ENCODE assay signal across 18 cellular contexts in the genomic region with DNA sequence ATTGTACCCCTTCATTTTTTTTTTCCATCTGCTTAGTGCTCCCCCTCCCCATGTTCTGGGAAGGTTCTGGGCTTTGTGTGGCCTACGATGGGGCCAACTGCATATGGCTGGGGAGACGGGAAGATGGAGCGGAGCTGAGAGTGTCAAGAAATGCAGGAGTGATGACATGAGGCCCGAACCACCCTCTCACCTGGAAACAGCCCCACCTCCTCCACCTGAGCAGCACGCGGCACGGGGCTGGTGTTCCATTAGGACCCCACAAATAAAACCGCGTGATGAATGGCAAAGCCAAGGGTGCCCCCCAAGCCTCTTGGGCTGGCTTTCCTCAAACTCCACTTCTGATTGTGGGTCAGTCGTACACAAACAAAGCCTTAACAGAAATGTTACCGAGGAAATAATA. TPM values are rescaled to one million over a fixed set of nuclear protein-coding genes. Genes with fewer than 3 reads are reported as not detected.
DNase-seq lines count a peak whose midpoint lies in the region; ATAC-seq and TF ChIP-seq lines count a peak whose summit lies in the region.
"Had no signal": no experiment of that assay in that cellular context is flagged by ENCODE, and none has a peak within 500 bp of the region (broad histone marks: within the 10 kb centered on the region; RNA-seq: fewer than 3 reads in every experiment).

No MANE protein-coding gene starts in this region.

- H3K36me3 ChIP-seq in upper lobe of right lung: no peaks in the 10 kb centered on the region

- CTCF ChIA-PET in WTC11 (lab: Charles Lee): no interaction called here

- H3K36me3 Mint-ChIP-seq in WTC11 (peaks cover 9% of the 10 kb centered on the region), brain (peaks cover 8% of the 10 kb centered on the region), mesothelial cell of epicardium (peaks cover 19% of the 10 kb centered on the region)
- H3K36me3 Mint-ChIP-seq: CD4-positive, CD25-positive, alpha-beta regulatory T cell; CD8-positive, alpha-beta memory T cell had no signal

- ATAC-seq in WTC11 (no peak), upper lobe of right lung (no peak), HG03457 (IDR thresholded peaks at IDR 0.05; ENCODE audit: unreplicated experiment) (no peak)
- ATAC-seq: GM12878 had no signal

- no peaks in the 10 kb centered on the region for H3K9me3 Mint-ChIP-seq in WTC11
- H3K9me3 Mint-ChIP-seq in brain: no peaks in the 10 kb centered on the region
- H3K9me3 Mint-ChIP-seq in mesothelial cell of epicardium: no peaks in the 10 kb centered on the region
- H3K9me3 Mint-ChIP-seq: CD4-positive, CD25-positive, alpha-beta regulatory T cell; CD8-positive, alpha-beta memory T cell; H9; HFFc6 had no signal

- no peak overlapping the region for H3K4me3 ChIP-seq in upper lobe of right lung
- H3K4me3 ChIP-seq: GM12878, GM23248 had no signal

- intact Hi-C loops in upper lobe of right lung (cut with DNase I): no loop called here

- no peak overlapping the region for H3K27ac ChIP-seq in upper lobe of right lung
- H3K27ac ChIP-seq: GM23248 had no signal

- H3K4me3 Mint-ChIP-seq in WTC11 (no peak overlapping the region), brain (no peak overlapping the region), mesothelial cell of epicardium (no peak overlapping the region)
- H3K4me3 Mint-ChIP-seq: CD4-positive, CD25-positive, alpha-beta regulatory T cell; CD8-positive, alpha-beta memory T cell; H9; HFFc6 had no signal

- H3K9me3 ChIP-seq in upper lobe of right lung: no peaks in the 10 kb centered on the region

- no peak for TF ChIP-seq CTCF in WTC11 (IDR thresholded peaks at IDR 0.05)
- TF ChIP-seq CTCF in brain (conservative IDR thresholded peaks at IDR 0.05): no peak
- TF ChIP-seq CTCF in mesothelial cell of epicardium (IDR thresholded peaks at IDR 0.05; ENCODE audit: unreplicated experiment): no peak
- no peak for TF ChIP-seq CTCF in upper lobe of right lung (IDR thresholded peaks at IDR 0.05)

- H3K27ac Mint-ChIP-seq in WTC11: peak overlapping the region; percentile 80; the same call in 1 of the 2 replicates
- peak overlapping the region in 3 of 5 experiments; percentile 26 to 97 (median 69) for H3K27ac Mint-ChIP-seq in brain
- H3K27ac Mint-ChIP-seq in mesothelial cell of epicardium: peak overlapping the region; percentile 53
- H3K27ac Mint-ChIP-seq: CD4-positive, CD25-positive, alpha-beta regulatory T cell; HFFc6 had no signal

- H3K27me3 Mint-ChIP-seq in WTC11 (ENCODE audit: low read depth): no peaks in the 10 kb centered on the region
- H3K27me3 Mint-ChIP-seq in brain: peaks cover 4% of the 10 kb centered on the region
- H3K27me3 Mint-ChIP-seq in mesothelial cell of epicardium (ENCODE audit: low read depth): no peaks in the 10 kb centered on the region
- H3K27me3 Mint-ChIP-seq: CD4-positive, CD25-positive, alpha-beta regulatory T cell had no signal

- DNase-seq in WTC11 (ENCODE audit: low spot score): no peak
- no peak for DNase-seq in mesothelial cell of epicardium (ENCODE audit: low spot score in 2 of 2, unreplicated experiment in 2 of 2)
- DNase-seq in upper lobe of right lung: peak; percentile 25
- DNase-seq in T-helper 2 cell: no peak
- no peak for DNase-seq in HT-29 (ENCODE audit: low spot score)
- DNase-seq: C1 segment of cervical spinal cord; CD4-positive, CD25-positive, alpha-beta regulatory T cell; CD8-positive, alpha-beta memory T cell; DMS 273 treated with DMSO at 0.1 percent for 48 hours; DMS79; EL; GDM1; GM23248; H9; HFFc6 had no signal

- H3K27me3 ChIP-seq in upper lobe of right lung: no peaks in the 10 kb centered on the region

- peaks cover 6% of the 10 kb centered on the region for H3K4me1 ChIP-seq in upper lobe of right lung

- POLR2A ChIA-PET in WTC11 (lab: Charles Lee): no interaction called here

- H3K4me1 Mint-ChIP-seq in WTC11 (peaks cover 34% of the 10 kb centered on the region), brain (peaks cover 56% of the 10 kb centered on the region), mesothelial cell of epicardium (peaks cover 11% of the 10 kb centered on the region)
- H3K4me1 Mint-ChIP-seq: CD4-positive, CD25-positive, alpha-beta regulatory T cell had no signal

TF ChIP-seq in WTC11, 78 proteins besides CTCF, POLR2A, EP300 and RAD21 (continues in another document):
- TF ChIP-seq, protein P1, sequence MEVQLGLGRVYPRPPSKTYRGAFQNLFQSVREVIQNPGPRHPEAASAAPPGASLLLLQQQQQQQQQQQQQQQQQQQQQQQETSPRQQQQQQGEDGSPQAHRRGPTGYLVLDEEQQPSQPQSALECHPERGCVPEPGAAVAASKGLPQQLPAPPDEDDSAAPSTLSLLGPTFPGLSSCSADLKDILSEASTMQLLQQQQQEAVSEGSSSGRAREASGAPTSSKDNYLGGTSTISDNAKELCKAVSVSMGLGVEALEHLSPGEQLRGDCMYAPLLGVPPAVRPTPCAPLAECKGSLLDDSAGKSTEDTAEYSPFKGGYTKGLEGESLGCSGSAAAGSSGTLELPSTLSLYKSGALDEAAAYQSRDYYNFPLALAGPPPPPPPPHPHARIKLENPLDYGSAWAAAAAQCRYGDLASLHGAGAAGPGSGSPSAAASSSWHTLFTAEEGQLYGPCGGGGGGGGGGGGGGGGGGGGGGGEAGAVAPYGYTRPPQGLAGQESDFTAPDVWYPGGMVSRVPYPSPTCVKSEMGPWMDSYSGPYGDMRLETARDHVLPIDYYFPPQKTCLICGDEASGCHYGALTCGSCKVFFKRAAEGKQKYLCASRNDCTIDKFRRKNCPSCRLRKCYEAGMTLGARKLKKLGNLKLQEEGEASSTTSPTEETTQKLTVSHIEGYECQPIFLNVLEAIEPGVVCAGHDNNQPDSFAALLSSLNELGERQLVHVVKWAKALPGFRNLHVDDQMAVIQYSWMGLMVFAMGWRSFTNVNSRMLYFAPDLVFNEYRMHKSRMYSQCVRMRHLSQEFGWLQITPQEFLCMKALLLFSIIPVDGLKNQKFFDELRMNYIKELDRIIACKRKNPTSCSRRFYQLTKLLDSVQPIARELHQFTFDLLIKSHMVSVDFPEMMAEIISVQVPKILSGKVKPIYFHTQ (CRISPR knock-in tag; IDR thresholded peaks at IDR 0.05): no peak
- TF ChIP-seq, protein P2, sequence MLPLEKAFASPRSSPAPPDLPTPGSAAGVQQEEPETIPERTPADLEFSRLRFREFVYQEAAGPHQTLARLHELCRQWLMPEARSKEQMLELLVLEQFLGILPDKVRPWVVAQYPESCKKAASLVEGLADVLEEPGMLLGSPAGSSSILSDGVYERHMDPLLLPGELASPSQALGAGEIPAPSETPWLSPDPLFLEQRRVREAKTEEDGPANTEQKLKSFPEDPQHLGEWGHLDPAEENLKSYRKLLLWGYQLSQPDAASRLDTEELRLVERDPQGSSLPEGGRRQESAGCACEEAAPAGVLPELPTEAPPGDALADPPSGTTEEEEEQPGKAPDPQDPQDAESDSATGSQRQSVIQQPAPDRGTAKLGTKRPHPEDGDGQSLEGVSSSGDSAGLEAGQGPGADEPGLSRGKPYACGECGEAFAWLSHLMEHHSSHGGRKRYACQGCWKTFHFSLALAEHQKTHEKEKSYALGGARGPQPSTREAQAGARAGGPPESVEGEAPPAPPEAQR (CRISPR knock-in tag; IDR thresholded peaks at IDR 0.05): no peak
- TF ChIP-seq IRF2 (CRISPR knock-in tag; IDR thresholded peaks at IDR 0.05; ENCODE audit: borderline replicate concordance, low read depth): no peak
- no peak for TF ChIP-seq TCF7 (CRISPR knock-in tag; IDR thresholded peaks at IDR 0.05; ENCODE audit: low read depth)
- TF ChIP-seq NR1H2 (CRISPR knock-in tag; IDR thresholded peaks at IDR 0.05): no peak
- TF ChIP-seq, protein P3, sequence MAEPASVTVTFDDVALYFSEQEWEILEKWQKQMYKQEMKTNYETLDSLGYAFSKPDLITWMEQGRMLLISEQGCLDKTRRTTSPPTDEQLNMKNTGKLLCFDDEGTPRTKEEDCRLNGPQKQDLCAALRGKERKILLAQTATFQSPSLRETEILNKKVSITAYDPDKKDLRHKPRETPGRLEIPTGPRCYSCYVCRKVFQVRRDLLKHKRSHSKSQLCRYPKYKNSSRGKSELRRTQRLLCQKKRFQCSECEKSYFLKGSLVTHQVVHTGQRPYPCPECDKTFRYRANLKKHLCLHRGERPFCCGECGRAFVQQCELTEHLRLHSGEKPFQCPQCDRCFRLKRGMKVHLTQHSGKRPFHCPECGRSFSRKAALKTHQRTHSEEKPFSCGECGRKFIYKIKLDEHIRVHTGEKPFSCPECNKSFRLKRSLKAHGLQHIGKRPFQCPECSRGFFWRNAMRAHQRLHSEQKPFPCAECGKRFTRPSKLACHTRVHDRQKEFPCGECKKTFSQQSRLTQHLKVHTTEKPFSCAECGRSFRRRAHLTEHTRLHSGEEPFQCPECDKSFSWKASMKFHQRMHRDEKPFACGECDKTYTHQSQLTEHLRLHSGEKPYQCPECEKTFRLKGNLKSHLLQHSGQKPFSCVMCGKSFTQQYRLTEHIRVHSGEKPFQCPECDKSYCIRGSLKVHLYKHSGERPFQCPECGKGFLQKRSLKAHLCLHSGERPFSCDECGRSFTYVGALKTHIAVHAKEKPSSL (CRISPR knock-in tag; conservative IDR thresholded peaks at IDR 0.05): no peak
- no peak for TF ChIP-seq ZNF396 (CRISPR knock-in tag; IDR thresholded peaks at IDR 0.05; ENCODE audit: borderline replicate concordance)
- TF ChIP-seq ZNF138 (CRISPR knock-in tag; conservative IDR thresholded peaks at IDR 0.05): no peak

RNA-seq across cellular contexts. Expression of a gene that starts 42.0 kb away (rescaled TPM):
- total RNA-seq in WTC11 (2021) (21.4 to 22.3 TPM (median 21.6 TPM) in 3 replicates), mesothelial cell of epicardium (82.5 to 87.1 TPM (median 82.9 TPM) in 3 replicates), upper lobe of right lung (5.8 TPM)
- 17.6 TPM for polyA plus RNA-seq in brain (ENCODE audit: insufficient read depth, low read depth, low replicate concordance)
- not detected in 2 replicates for total RNA-seq in HT-29 (2014; rRNA removed; shearing (Covaris generic))
- polyA plus RNA-seq: GM12878 had no signal
